Comparison of ENCODE assay signal across 21 cellular contexts in the genomic region with DNA sequence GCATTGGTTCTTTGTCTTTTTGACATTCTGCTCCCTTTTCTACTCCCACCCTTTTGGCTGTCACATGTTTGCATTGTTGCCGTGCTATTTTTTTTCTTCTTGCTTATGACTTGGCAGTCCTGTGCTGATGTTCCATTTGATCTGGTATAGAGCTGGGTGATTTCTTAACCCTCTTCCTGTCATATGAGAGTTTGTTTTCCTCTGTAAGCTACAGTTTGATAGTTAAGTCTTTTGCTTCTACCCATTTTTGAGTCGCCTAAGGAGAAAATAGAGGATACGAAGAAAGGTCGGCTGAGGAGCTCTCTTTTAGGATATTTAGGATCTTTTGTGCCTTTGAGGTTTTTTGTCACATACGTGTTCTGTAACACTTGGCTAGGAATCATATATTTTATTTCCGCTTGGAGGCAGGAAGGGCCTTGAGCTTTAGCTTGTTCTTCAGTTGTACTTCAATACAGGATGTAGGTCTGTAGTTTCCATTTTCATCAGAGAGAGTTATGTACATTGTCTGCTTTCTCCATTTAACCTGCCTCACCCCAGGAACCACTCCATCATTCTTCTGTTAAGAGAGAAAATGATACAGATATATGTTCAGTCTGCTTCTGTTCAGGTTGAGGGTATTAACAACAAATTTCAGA.
DNase-seq lines count a peak whose midpoint lies in the region; ATAC-seq and TF ChIP-seq lines count a peak whose summit lies in the region.
"Had no signal": no experiment of that assay in that cellular context is flagged by ENCODE, and none has a peak within 500 bp of the region (broad histone marks: within the 10 kb centered on the region; RNA-seq: fewer than 3 reads in every experiment).

No MANE protein-coding gene starts in this region.

- no peak for TF ChIP-seq CTCF in choroid plexus epithelial cell (conservative IDR thresholded peaks at IDR 0.05; ENCODE audit: low read depth, low read length)

- peaks cover 16% of the 10 kb centered on the region for H3K4me1 Mint-ChIP-seq in activated T-cell treated with anti-CD3 and anti-CD28 coated beads, Interleukin-2, amount 50 U/mL, for 72 hours (ENCODE audit: low read depth)
- H3K4me1 Mint-ChIP-seq in T-helper 17 cell = peaks cover 4% of the 10 kb centered on the region
- H3K4me1 Mint-ChIP-seq: GM23338 had no signal

- H3K9me3 ChIP-seq in T-helper 17 cell (ENCODE audit: control insufficient read depth, low read length, poor library complexity, severe bottlenecking) = no peaks in the 10 kb centered on the region
- H3K9me3 ChIP-seq: gastrocnemius medialis had no signal

- ATAC-seq in activated T-cell treated with anti-CD3 and anti-CD28 coated beads, Interleukin-2, amount 50 U/mL, for 72 hours (replicated peaks in 1 of 2) = peak; percentile 67 to 94
- peak; percentile 93 for ATAC-seq in T-helper 17 cell
- peak; percentile 74 for ATAC-seq in stimulated activated naive CD8-positive, alpha-beta T cell treated with anti-CD3 and anti-CD28 coated beads, Interleukin-15, Interleukin-2, amounts not matched to agents 100 U/mL and 50 U/mL, for 24 hours
- no peak for ATAC-seq in HG02571 (IDR thresholded peaks at IDR 0.05; ENCODE audit: unreplicated experiment)
- ATAC-seq: gastrocnemius medialis; GM23338; left colon; PC-3; stimulated activated naive B cell treated with anti-CD40 and anti-IgM and Interleukin-4, amounts not matched to agents 10 μg/mL and 1 μg/mL and 100 μg/mL, for 72 hours had no signal

- H3K36me3 Mint-ChIP-seq in activated T-cell treated with anti-CD3 and anti-CD28 coated beads, Interleukin-2, amount 50 U/mL, for 72 hours (ENCODE audit: insufficient read depth in 2 of 2) = peaks cover 11 to 13% of the 10 kb centered on the region in 2 donors
- peaks cover 4% of the 10 kb centered on the region for H3K36me3 Mint-ChIP-seq in T-helper 17 cell (ENCODE audit: low read depth)

- H3K4me3 Mint-ChIP-seq in activated T-cell treated with anti-CD3 and anti-CD28 coated beads, Interleukin-2, amount 50 U/mL, for 72 hours = peak overlapping the region; percentile 53 to 55
- peak overlapping the region; percentile 21 for H3K4me3 Mint-ChIP-seq in T-helper 17 cell
- H3K4me3 Mint-ChIP-seq: GM23338; stimulated activated naive B cell treated with anti-CD40 and anti-IgM and Interleukin-4, amounts not matched to agents 10 μg/mL and 1 μg/mL and 100 μg/mL, for 72 hours had no signal

- no peak overlapping the region for H3K4me3 ChIP-seq in choroid plexus epithelial cell (ENCODE audit: low read depth, low read length)
- H3K4me3 ChIP-seq: gastrocnemius medialis, GM23338 had no signal

- DNase-seq in activated T-cell treated with anti-CD3 and anti-CD28 coated beads, Interleukin-2, amount 50 U/mL, for 72 hours = peak in 1 of 2 donors; percentile 16
- DNase-seq in activated T-cell treated with anti-CD3 and anti-CD28 coated beads, Interleukin-2, amount 50 U/mL, for 1 hour = no peak
- no peak for DNase-seq in T-helper 17 cell
- peak; percentile 46 for DNase-seq in choroid plexus epithelial cell (ENCODE audit: low read depth)
- DNase-seq in stimulated activated naive CD8-positive, alpha-beta T cell treated with anti-CD3 and anti-CD28 coated beads, Interleukin-15, Interleukin-2, amounts not matched to agents 100 U/mL and 50 U/mL, for 24 hours = no peak
- no peak for DNase-seq in COLO668 (lab: John Stamatoyannopoulos, UW; ENCODE audit: unreplicated experiment)
- no peak for DNase-seq in UCSD-AML1 (lab: John Stamatoyannopoulos, UW; ENCODE audit: unreplicated experiment)
- DNase-seq: ACHN; activated CD4-positive, alpha-beta T cell treated with anti-CD3 and anti-CD28 coated beads for 4 hours; activated effector memory CD4-positive, alpha-beta T cell treated with Interleukin-2 at 50 U/mL for 16 hours; DMS79; gastrocnemius medialis; left colon; NCI-H1436 treated with DMSO at 0.1 percent for 48 hours; NCI-H774; PC-3; stimulated activated CD4-positive, alpha-beta T cell treated with anti-CD3 and anti-CD28 coated beads, Interleukin-15, amount 100 ng/mL, for 24 hours; stimulated activated naive B cell treated with anti-CD40 and anti-IgM and Interleukin-4, amounts not matched to agents 10 μg/mL and 1 μg/mL and 100 μg/mL, for 72 hours; T-helper 9 cell had no signal

- H3K27ac Mint-ChIP-seq in activated T-cell treated with anti-CD3 and anti-CD28 coated beads, Interleukin-2, amount 50 U/mL, for 72 hours = peak overlapping the region; percentile 77
- H3K27ac Mint-ChIP-seq in T-helper 17 cell = peak overlapping the region; percentile 6
- H3K27ac Mint-ChIP-seq: GM23338; stimulated activated naive B cell treated with anti-CD40 and anti-IgM and Interleukin-4, amounts not matched to agents 10 μg/mL and 1 μg/mL and 100 μg/mL, for 72 hours had no signal

- peaks cover 3 to 8% of the 10 kb centered on the region in 2 donors for H3K9me3 Mint-ChIP-seq in activated T-cell treated with anti-CD3 and anti-CD28 coated beads, Interleukin-2, amount 50 U/mL, for 72 hours

- no peaks in the 10 kb centered on the region for H3K27me3 Mint-ChIP-seq in activated T-cell treated with anti-CD3 and anti-CD28 coated beads, Interleukin-2, amount 50 U/mL, for 72 hours (ENCODE audit: low read depth)
- H3K27me3 Mint-ChIP-seq in T-helper 17 cell = no peaks in the 10 kb centered on the region
- H3K27me3 Mint-ChIP-seq: stimulated activated naive B cell treated with anti-CD40 and anti-IgM and Interleukin-4, amounts not matched to agents 10 μg/mL and 1 μg/mL and 100 μg/mL, for 72 hours had no signal
